ENCODE assay signal across 37 cellular contexts in the genomic region with DNA sequence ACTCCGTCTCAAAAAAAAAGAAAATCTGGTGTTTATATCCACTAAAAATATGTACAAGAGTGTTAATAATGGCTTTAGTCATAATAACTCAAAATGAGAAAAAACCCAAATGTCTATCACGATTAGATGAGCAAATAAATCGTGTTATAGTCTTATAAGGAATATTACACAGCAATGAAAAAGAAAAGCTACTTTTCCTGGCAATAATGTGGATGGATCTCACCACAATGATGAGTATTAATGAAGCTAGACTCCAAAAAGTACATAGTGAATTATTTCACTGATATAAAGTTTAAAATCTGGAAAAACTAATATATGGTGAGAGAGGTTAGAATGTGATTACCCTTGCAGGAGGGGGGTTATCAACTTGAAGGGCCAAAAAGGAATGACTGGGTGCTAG. TPM values are rescaled to one million over a fixed set of nuclear protein-coding genes. Genes with fewer than 3 reads are reported as not detected.
"Had no signal": no experiment of that assay in that cellular context is flagged by ENCODE, and none has a peak within 500 bp of the region (broad histone marks: within the 10 kb centered on the region; RNA-seq: fewer than 3 reads in every experiment).

No MANE protein-coding gene starts in this region.

- DNase-seq: activated B cell treated with CpG ODN at 0.5 μM for 24 hours; activated CD4-positive, alpha-beta T cell treated with anti-CD3 and anti-CD28 coated beads for 4 hours; activated CD4-positive, alpha-beta T cell treated with anti-CD3 and anti-CD28 coated beads, Interleukin-2, amount 10 ng/mL, durations not matched to agents 24 days and 14 days; activated CD4-positive, alpha-beta T cell treated with anti-CD3 and anti-CD28 coated beads, Interleukin-2, amount 50 U/mL, for 48 hours; activated CD4-positive, CD25-positive, alpha-beta regulatory T cell treated with anti-CD3 and anti-CD28 coated beads, Interleukin-2, amount 50 U/mL, for 72 hours; activated CD8-positive, alpha-beta memory T cell treated with anti-CD3 and anti-CD28 coated beads, Interleukin-2, amount 50 U/mL, for 4 hours; activated CD8-positive, alpha-beta T cell treated with anti-CD3 and anti-CD28 coated beads for 36 hours; activated effector memory CD4-positive, alpha-beta T cell treated with anti-CD3 and anti-CD28 coated beads, Interleukin-2, amount 50 U/mL, for 16 hours; activated gamma-delta T cell treated with Interleukin-2 at 50 U/mL for 16 hours; activated naive CD4-positive, alpha-beta T cell; activated naive CD4-positive, alpha-beta T cell treated with anti-CD3 and anti-CD28 coated beads for 36 hours; activated naive CD4-positive, alpha-beta T cell treated with anti-CD3 and anti-CD28 coated beads, Interleukin-2, amount 50 U/mL, for 16 hours; activated naive CD8-positive, alpha-beta T cell treated with anti-CD3 and anti-CD28 coated beads for 36 hours; activated T-cell treated with anti-CD3 and anti-CD28 coated beads for 4 hours; activated T-cell treated with anti-CD3 and anti-CD28 coated beads, Interleukin-2, amount 50 U/mL, for 1 hour; activated T-cell treated with anti-CD3 and anti-CD28 coated beads, Interleukin-2, amount 50 U/mL, for 4 hours; activated T-cell treated with anti-CD3 and anti-CD28 coated beads, Interleukin-2, amount 50 U/mL, for 72 hours; adrenal gland; amniotic stem cell; aorta; body of pancreas; brain microvascular endothelial cell; central memory CD4-positive, alpha-beta T cell; T-helper 1 cell; T-helper 2 cell; T-helper 9 cell had no signal

- H3K4me3 ChIP-seq: adrenal gland, body of pancreas, breast epithelium had no signal

- ATAC-seq: activated CD8-positive, alpha-beta T cell treated with anti-CD3 and anti-CD28 coated beads for 36 hours; activated naive CD4-positive, alpha-beta T cell treated with anti-CD3 and anti-CD28 coated beads, Interleukin-2, amount 50 U/mL, for 72 hours; activated T-cell treated with anti-CD3 and anti-CD28 coated beads, Interleukin-2, amount 50 U/mL, for 4 hours; activated T-helper 17 cell treated with anti-CD3 and anti-CD28 coated beads, Interleukin-2, amount 50 U/mL, for 72 hours; body of pancreas had no signal

- H3K4me1 Mint-ChIP-seq: activated B cell treated with CpG ODN at 0.5 μM for 24 hours; activated CD4-positive, alpha-beta T cell treated with anti-CD3 and anti-CD28 coated beads, Interleukin-2, amount 10 ng/mL, durations not matched to agents 24 days and 14 days; activated T-helper 17 cell treated with anti-CD3 and anti-CD28 coated beads, Interleukin-2, amount 50 U/mL, for 72 hours had no signal

- FAIRE-seq: astrocyte, TTC549 had no signal

- H3K27ac Mint-ChIP-seq: activated B cell treated with CpG ODN at 0.5 μM for 24 hours; activated CD4-positive, alpha-beta T cell treated with anti-CD3 and anti-CD28 coated beads, Interleukin-2, amount 10 ng/mL, durations not matched to agents 24 days and 14 days; activated naive CD4-positive, alpha-beta T cell treated with anti-CD3 and anti-CD28 coated beads for 36 hours; activated naive CD4-positive, alpha-beta T cell treated with anti-CD3 and anti-CD28 coated beads, Interleukin-2, amount 50 U/mL, for 72 hours; activated naive CD8-positive, alpha-beta T cell treated with anti-CD3 and anti-CD28 coated beads for 36 hours; activated T-helper 1 cell treated with anti-CD3 and anti-CD28 coated beads, Interleukin-12 subunit alpha, Interleukin-12 subunit beta, Interleukin-2, Interleukin-4 antibody, amounts not matched to agents 30 ng/mL and 10 ng/mL and 1 ng/mL, durations not matched to agents 14 hours and 24 hours and 36 hours; activated T-helper 17 cell treated with anti-CD3 and anti-CD28 coated beads, Interleukin-2, amount 50 U/mL, for 72 hours; T-helper 1 cell treated with Interleukin-12 subunit alpha and Interleukin-12 subunit beta and Interleukin-4 antibody, amounts not matched to agents 30 μg/mL and 1 μg/mL, for 36 hours; T-helper 2 cell treated with Interferon-gamma antibody and Interleukin-4, amounts not matched to agents 5 μg/mL and 100 μg/mL, for 36 hours had no signal

- H3K27ac ChIP-seq: adrenal gland, body of pancreas, brain microvascular endothelial cell, breast epithelium, VCaP had no signal

- H3K36me3 Mint-ChIP-seq: activated naive CD4-positive, alpha-beta T cell treated with anti-CD3 and anti-CD28 coated beads, Interleukin-2, amount 50 U/mL, for 72 hours; activated naive CD8-positive, alpha-beta T cell treated with anti-CD3 and anti-CD28 coated beads for 36 hours had no signal

- H3K27me3 Mint-ChIP-seq: activated B cell treated with CpG ODN at 0.5 μM for 24 hours; activated CD8-positive, alpha-beta T cell treated with anti-CD3 and anti-CD28 coated beads for 36 hours; activated naive CD8-positive, alpha-beta T cell treated with anti-CD3 and anti-CD28 coated beads for 36 hours; activated T-helper 17 cell treated with anti-CD3 and anti-CD28 coated beads, Interleukin-2, amount 50 U/mL, for 72 hours had no signal

- H3K4me1 ChIP-seq: adrenal gland, body of pancreas, breast epithelium had no signal

- H3K9me3 ChIP-seq: adrenal gland, body of pancreas, breast epithelium had no signal

- H3K4me3 Mint-ChIP-seq: activated B cell treated with CpG ODN at 0.5 μM for 24 hours; activated CD4-positive, alpha-beta T cell treated with anti-CD3 and anti-CD28 coated beads, Interleukin-2, amount 10 ng/mL, durations not matched to agents 24 days and 14 days; activated CD8-positive, alpha-beta T cell treated with anti-CD3 and anti-CD28 coated beads for 36 hours; activated naive CD4-positive, alpha-beta T cell treated with anti-CD3 and anti-CD28 coated beads for 36 hours; activated naive CD8-positive, alpha-beta T cell treated with anti-CD3 and anti-CD28 coated beads for 36 hours; activated T-cell treated with anti-CD3 and anti-CD28 coated beads, Interleukin-2, amount 50 U/mL, for 4 hours; activated T-cell treated with anti-CD3 and anti-CD28 coated beads, Interleukin-2, amount 50 U/mL, for 72 hours; activated T-helper 1 cell treated with anti-CD3 and anti-CD28 coated beads, Interleukin-12 subunit alpha, Interleukin-12 subunit beta, Interleukin-2, Interleukin-4 antibody, amounts not matched to agents 30 ng/mL and 10 ng/mL and 1 ng/mL, durations not matched to agents 14 hours and 24 hours and 36 hours; activated T-helper 17 cell treated with anti-CD3 and anti-CD28 coated beads, Interleukin-2, amount 50 U/mL, for 72 hours; T-helper 1 cell treated with Interleukin-12 subunit alpha and Interleukin-12 subunit beta and Interleukin-4 antibody, amounts not matched to agents 30 μg/mL and 1 μg/mL, for 36 hours; T-helper 2 cell treated with Interferon-gamma antibody and Interleukin-4, amounts not matched to agents 5 μg/mL and 100 μg/mL, for 36 hours had no signal

- H3K9me3 Mint-ChIP-seq: activated B cell treated with CpG ODN at 0.5 μM for 24 hours; activated CD4-positive, alpha-beta T cell treated with anti-CD3 and anti-CD28 coated beads, Interleukin-2, amount 10 ng/mL, durations not matched to agents 24 days and 14 days; activated naive CD4-positive, alpha-beta T cell treated with anti-CD3 and anti-CD28 coated beads for 36 hours; activated naive CD8-positive, alpha-beta T cell treated with anti-CD3 and anti-CD28 coated beads for 36 hours; activated T-cell treated with anti-CD3 and anti-CD28 coated beads, Interleukin-2, amount 50 U/mL, for 4 hours; activated T-helper 1 cell treated with anti-CD3 and anti-CD28 coated beads, Interleukin-12 subunit alpha, Interleukin-12 subunit beta, Interleukin-2, Interleukin-4 antibody, amounts not matched to agents 30 ng/mL and 10 ng/mL and 1 ng/mL, durations not matched to agents 14 hours and 24 hours and 36 hours; activated T-helper 17 cell treated with anti-CD3 and anti-CD28 coated beads, Interleukin-2, amount 50 U/mL, for 72 hours; T-helper 1 cell treated with Interleukin-12 subunit alpha and Interleukin-12 subunit beta and Interleukin-4 antibody, amounts not matched to agents 30 μg/mL and 1 μg/mL, for 36 hours; T-helper 2 cell treated with Interferon-gamma antibody and Interleukin-4, amounts not matched to agents 5 μg/mL and 100 μg/mL, for 36 hours had no signal

- H3K27me3 ChIP-seq: adrenal gland, body of pancreas, brain microvascular endothelial cell, breast epithelium had no signal

- H3K36me3 ChIP-seq: adrenal gland, brain microvascular endothelial cell, breast epithelium had no signal

RNA-seq across cellular contexts. Expression of gene CD244, which starts 9.7 kb away (rescaled TPM):
- total RNA-seq: activated B cell treated with CpG ODN at 0.5 μM for 24 hours; activated CD4-positive, alpha-beta T cell treated with anti-CD3 and anti-CD28 coated beads, Interleukin-2, amount 10 ng/mL, durations not matched to agents 24 days and 14 days; astrocyte; cerebellum had no signal

RNA-seq across cellular contexts. Expression of gene ITLN1, which starts 32.0 kb away (rescaled TPM):
- total RNA-seq: activated B cell treated with CpG ODN at 0.5 μM for 24 hours; activated CD4-positive, alpha-beta T cell treated with anti-CD3 and anti-CD28 coated beads, Interleukin-2, amount 10 ng/mL, durations not matched to agents 24 days and 14 days; activated CD8-positive, alpha-beta memory T cell treated with anti-CD3 and anti-CD28 coated beads for 36 hours; activated CD8-positive, alpha-beta T cell treated with anti-CD3 and anti-CD28 coated beads for 36 hours; activated naive CD4-positive, alpha-beta T cell treated with anti-CD3 and anti-CD28 coated beads for 36 hours; activated naive CD4-positive, alpha-beta T cell treated with anti-CD3 and anti-CD28 coated beads, Interleukin-2, amount 50 U/mL, for 72 hours; activated naive CD8-positive, alpha-beta T cell treated with anti-CD3 and anti-CD28 coated beads for 36 hours; activated T-cell treated with anti-CD3 and anti-CD28 coated beads, Interleukin-2, amount 50 U/mL, for 4 hours; activated T-cell treated with anti-CD3 and anti-CD28 coated beads, Interleukin-2, amount 50 U/mL, for 72 hours; activated T-helper 1 cell treated with anti-CD3 and anti-CD28 coated beads, Interleukin-12 subunit alpha, Interleukin-12 subunit beta, Interleukin-2, Interleukin-4 antibody, amounts not matched to agents 30 ng/mL and 10 ng/mL and 1 ng/mL, durations not matched to agents 14 hours and 24 hours and 36 hours; activated T-helper 17 cell treated with anti-CD3 and anti-CD28 coated beads, Interleukin-2, amount 50 U/mL, for 72 hours; astrocyte had no signal

RNA-seq across cellular contexts. Expression of gene LY9, which starts 57.0 kb away (rescaled TPM):
- total RNA-seq: astrocyte, cerebellum had no signal
